In the genomic region with DNA sequence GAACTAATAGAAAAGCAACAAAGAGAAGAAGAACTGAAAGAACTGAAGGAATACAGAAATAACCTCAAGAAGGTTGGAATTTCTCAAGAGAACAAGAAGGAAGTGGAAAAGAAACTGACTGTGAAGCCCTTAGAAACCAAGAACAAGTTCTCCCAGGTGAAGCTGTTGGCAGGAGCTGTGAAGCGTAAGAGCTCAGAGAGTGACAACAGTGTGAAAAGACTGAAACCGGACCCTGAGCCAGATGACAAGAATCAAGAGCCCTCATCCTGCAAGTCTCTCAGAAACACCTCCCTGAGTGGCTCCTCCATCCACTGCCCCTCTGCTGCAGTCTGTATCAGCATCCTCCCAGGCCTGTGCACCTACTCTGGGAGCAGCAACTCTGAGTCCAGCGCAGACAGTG, we compare ENCODE assay signal across 25 cellular contexts. TPM values are rescaled to one million over a fixed set of nuclear protein-coding genes. Genes with fewer than 3 reads are reported as not detected.
DNase-seq lines count a peak whose midpoint lies in the region; ATAC-seq, FAIRE-seq and TF ChIP-seq lines count a peak whose summit lies in the region.
"Had no signal": no experiment of that assay in that cellular context is flagged by ENCODE, and none has a peak within 500 bp of the region (broad histone marks: within the 10 kb centered on the region; RNA-seq: fewer than 3 reads in every experiment).

No MANE protein-coding gene starts in this region.

- DNase-seq in CD1c-positive myeloid dendritic cell (ENCODE audit: extremely low spot score) (peak; percentile 5), GM19239 (ENCODE audit: insufficient read length, low spot score) (no peak), H1 (ENCODE audit: low read depth in 1 of 2, low spot score in 2 of 2) (no peak), left cardiac atrium (no peak), SHP77 treated with DMSO at 0.1 percent for 48 hours (lab: John Stamatoyannopoulos, UW) (no peak)
- no peak for DNase-seq in activated naive CD4-positive, alpha-beta T cell treated with Interleukin-2 at 50 U/mL for 16 hours
- DNase-seq in activated naive CD4-positive, alpha-beta T cell (lab: John Stamatoyannopoulos, UW), result no peak
- DNase-seq: ACHN; activated effector memory CD4-positive, alpha-beta T cell treated with Interleukin-2 at 50 U/mL for 16 hours; CD4-positive, CD25-positive, alpha-beta regulatory T cell; cortex of kidney; DMS 273 treated with DMSO at 0.1 percent for 48 hours; glutamatergic neuron; GOT3; midbrain; NCI-H82; Peyer's patch; SK-N-SH; WERI-Rb-1 had no signal

- no peak overlapping the region for H3K4ac ChIP-seq in H1 (replicated peaks; ENCODE audit: insufficient read length, low read depth, low read length)

- H3K4me3 ChIP-seq in H1 (ENCODE audit: extremely low read depth in 1 of 4, insufficient read depth in 2 of 4, low read depth in 3 of 4, low read length in 4 of 4), result no peak overlapping the region
- H3K4me3 ChIP-seq: Peyer's patch, suprapubic skin had no signal

- FAIRE-seq in GM19239 (lab: Jason Lieb, UNC) (peak; percentile 64), H1 (lab: Jason Lieb, UNC) (peak; percentile 62)
- FAIRE-seq: bronchial epithelial cell had no signal

- H4K5ac ChIP-seq in H1 (ENCODE audit: insufficient read length, low read depth, low read length), result no peak overlapping the region

- no peaks in the 10 kb centered on the region for H3K9me3 ChIP-seq in H1 (ENCODE audit: insufficient read depth in 2 of 2, low read depth in 1 of 2, low read length in 1 of 2)
- H3K9me3 ChIP-seq: Peyer's patch, SK-N-SH, suprapubic skin had no signal

- H2BK15ac ChIP-seq in H1 (ENCODE audit: low read length), result no peak overlapping the region

- no peak overlapping the region for H3K27ac ChIP-seq in H1 (ENCODE audit: low read depth, low read length)
- H3K27ac ChIP-seq: Peyer's patch, suprapubic skin, WERI-Rb-1 had no signal

- no peak overlapping the region for H3K14ac ChIP-seq in H1 (ENCODE audit: insufficient read length)

- no peak for TF ChIP-seq RAD21 in H1 (IDR thresholded peaks at IDR 0.05 in 1 of 2, conservative IDR thresholded peaks at IDR 0.05 in 1 of 2; ENCODE audit: low read depth in 2 of 2, low read length in 2 of 2)

- no peaks in the 10 kb centered on the region; the same call in 1 of the 2 replicates for H3K23me2 ChIP-seq in H1 (ENCODE audit: low read depth, low read length)

- peak overlapping the region; percentile 98 for H2BK12ac ChIP-seq in H1 (ENCODE audit: low read depth, low read length)

- no peaks in the 10 kb centered on the region for H3K36me3 ChIP-seq in H1 (ENCODE audit: control insufficient read depth in 2 of 4, insufficient read depth in 4 of 4, low read length in 3 of 4)
- H3K36me3 ChIP-seq: Peyer's patch, suprapubic skin, WERI-Rb-1 had no signal

- no peak overlapping the region for H2AFZ ChIP-seq in H1 (ENCODE audit: low read length)

- 0 out of 7 replicates have a peak, but pooled peaks cover 0 to 2% (median 0%) of the 10 kb centered on the region in 4 experiments for H3K27me3 ChIP-seq in H1 (replicated peaks in 1 of 4; ENCODE audit: control insufficient read depth in 3 of 4, extremely low read depth in 1 of 4, insufficient read depth in 3 of 4, low read length in 3 of 4)
- H3K27me3 ChIP-seq: Peyer's patch, suprapubic skin had no signal

- no peak overlapping the region for H3K56ac ChIP-seq in H1 (replicated peaks; ENCODE audit: insufficient read length, low read depth, low read length)

- H3K79me2 ChIP-seq in H1 (ENCODE audit: control insufficient read depth in 1 of 2, insufficient read depth in 2 of 2, low read length in 2 of 2), result no peaks in the 10 kb centered on the region

- intact Hi-C loops in left cardiac atrium (cut with DNase I), result no loop called here

- H3K4me2 ChIP-seq in H1 (ENCODE audit: insufficient read depth in 1 of 2, low read depth in 2 of 2, low read length in 2 of 2), result no peak overlapping the region
- H3K4me2 ChIP-seq: SK-N-SH had no signal

- H4K91ac ChIP-seq in H1 (replicated peaks; ENCODE audit: insufficient read length, low read length), result peak overlapping the region; percentile 84

- peak overlapping the region; percentile 70; the same call in 1 of the 2 replicates for H2AK5ac ChIP-seq in H1 (ENCODE audit: low read depth, low read length)

- H3K4me1 ChIP-seq in H1 (replicated peaks in 1 of 4; ENCODE audit: control insufficient read depth in 3 of 4, insufficient read depth in 4 of 4, low read length in 3 of 4), result peaks cover 5 to 19% (median 14%) of the 10 kb centered on the region in 4 experiments
- H3K4me1 ChIP-seq: Peyer's patch, suprapubic skin had no signal

- CTCF ChIA-PET in H1 (lab: Charles Lee; ENCODE audit: partially characterized antibody), result interaction anchor here (1.7 kb wide), 1 partner anchor 42 kb away, joined by 5 read pairs; no protein-coding TSS in a partner anchor

- H2BK5ac ChIP-seq in H1 (ENCODE audit: low read depth, low read length), result peak overlapping the region; percentile 40; the same call in 1 of the 2 replicates

- no peak overlapping the region for H3K23ac ChIP-seq in H1 (ENCODE audit: insufficient read length)

- 93% methylated on average over 3 of the region's 3 CpGs; no CpG with 5 or more reads in 1 of the 2 experiments for WGBS in H1 (ENCODE audit: extremely low coverage in 1 of 2, insufficient coverage in 1 of 2, insufficient read length in 1 of 2, insufficient replicate concordance in 2 of 2, low coverage in 1 of 2, low lambda C conversion rate in 2 of 2, missing lambda C conversion rate in 1 of 2), 2 experiments

- no peak for TF ChIP-seq POLR2A in H1 (IDR thresholded peaks at IDR 0.05; ENCODE audit: control extremely low read depth in 1 of 2, low read depth in 2 of 2, low read length in 2 of 2)

- H3K9ac ChIP-seq in H1 (replicated peaks in 1 of 4; ENCODE audit: extremely low read depth in 1 of 4, low read depth in 3 of 4, low read length in 3 of 4), result no peak overlapping the region
- H3K9ac ChIP-seq: SK-N-SH had no signal

- H4K8ac ChIP-seq in H1 (ENCODE audit: extremely low read depth, insufficient read depth, low read length), result no peak overlapping the region

- H4K20me1 ChIP-seq in H1 (replicated peaks in 1 of 2; ENCODE audit: control insufficient read depth in 1 of 2, insufficient read depth in 2 of 2, low read length in 2 of 2), result no peaks in the 10 kb centered on the region

- no peak for TF ChIP-seq EP300 in H1 (IDR thresholded peaks at IDR 0.05; ENCODE audit: borderline replicate concordance in 1 of 2, low read depth in 2 of 2, low read length in 2 of 2)

- peak overlapping the region; percentile 51; the same call in 1 of the 2 replicates for H2BK20ac ChIP-seq in H1 (ENCODE audit: low read length)

- H2BK120ac ChIP-seq in H1 (replicated peaks; ENCODE audit: low read depth, low read length), result no peak overlapping the region

- ATAC-seq in HG03432 (IDR thresholded peaks at IDR 0.05; ENCODE audit: unreplicated experiment) (peak; percentile 58), left cardiac atrium (no peak)
- ATAC-seq: HepG2; natural killer cell treated with Interleukin-12 subunit alpha and Interleukin-12 subunit beta and Interleukin-15 and Interleukin-18, amount 100 ng/mL, for 72 hours; sciatic nerve had no signal

- POLR2A ChIA-PET in H1 (lab: Charles Lee; ENCODE audit: partially characterized antibody), result no interaction called here

- TF ChIP-seq CTCF in H1 (IDR thresholded peaks at IDR 0.05; ENCODE audit: control extremely low read depth in 1 of 3, insufficient read depth in 1 of 3, low read depth in 1 of 3, low read length in 3 of 3), result no peak

- no peaks in the 10 kb centered on the region for H3K79me1 ChIP-seq in H1 (ENCODE audit: low read depth, low read length)

- H3K18ac ChIP-seq in H1 (ENCODE audit: extremely low read depth, low read length), result no peak overlapping the region

RNA-seq across cellular contexts. Expression of a gene that starts 8.4 kb away (rescaled TPM):
- total RNA-seq in H1 (2021; fragmentation: NEBNext Ultra II Directional; extraction: Animal tissue kit (Norgen Biotek cat#: 25700)), result 27.7 and 28.6 TPM in 2 replicates
- polyA plus RNA-seq in H1 (2011; rRNA removed), result 6.4 and 7.1 TPM in 2 replicates
- polyA plus RNA-seq in H1 (2011; cell fraction: cytosol; rRNA removed), result 5.1 TPM
- polyA plus RNA-seq in H1 (2011; cell fraction: nucleus; rRNA removed), result 14.8 TPM
- polyA plus RNA-seq in H1 (2012, experiment 1 of 2), result 11.6 to 17.5 TPM (median 15.2 TPM) in 4 replicates
- polyA plus RNA-seq in H1 (2012, experiment 2 of 2), result 8.0 TPM
- polyA plus RNA-seq in H1 (2013, experiment 1 of 2), result 22.3 TPM
- 22.0 TPM for polyA plus RNA-seq in H1 (2013, experiment 2 of 2)
- polyA minus RNA-seq in H1 (2011; rRNA and poly(A)+ RNA removed), result 4.2 and 5.6 TPM in 2 replicates
- polyA minus RNA-seq in H1 (2011; cell fraction: cytosol; rRNA and poly(A)+ RNA removed), result 6.0 TPM
- polyA minus RNA-seq in H1 (2011; cell fraction: nucleus; rRNA and poly(A)+ RNA removed), result 6.7 TPM
- total RNA-seq in left cardiac atrium, result under 1 TPM; 0.50 to 0.53 TPM
- polyA plus RNA-seq: CD4-positive, CD25-positive, alpha-beta regulatory T cell had no signal

Comparison
In these comparisons a context has a peak if more than half of its experiments do, and no peak if none do; other contexts are left out.
1. RNA of a gene that starts 8.4 kb away (total RNA-seq): 27.7 to 28.6 TPM in H1; 0.50 to 0.53 TPM in left cardiac atrium; every median in the first group is over 10 times any median in the second.